ENCODE assay signal across 9 cellular contexts in the genomic region with DNA sequence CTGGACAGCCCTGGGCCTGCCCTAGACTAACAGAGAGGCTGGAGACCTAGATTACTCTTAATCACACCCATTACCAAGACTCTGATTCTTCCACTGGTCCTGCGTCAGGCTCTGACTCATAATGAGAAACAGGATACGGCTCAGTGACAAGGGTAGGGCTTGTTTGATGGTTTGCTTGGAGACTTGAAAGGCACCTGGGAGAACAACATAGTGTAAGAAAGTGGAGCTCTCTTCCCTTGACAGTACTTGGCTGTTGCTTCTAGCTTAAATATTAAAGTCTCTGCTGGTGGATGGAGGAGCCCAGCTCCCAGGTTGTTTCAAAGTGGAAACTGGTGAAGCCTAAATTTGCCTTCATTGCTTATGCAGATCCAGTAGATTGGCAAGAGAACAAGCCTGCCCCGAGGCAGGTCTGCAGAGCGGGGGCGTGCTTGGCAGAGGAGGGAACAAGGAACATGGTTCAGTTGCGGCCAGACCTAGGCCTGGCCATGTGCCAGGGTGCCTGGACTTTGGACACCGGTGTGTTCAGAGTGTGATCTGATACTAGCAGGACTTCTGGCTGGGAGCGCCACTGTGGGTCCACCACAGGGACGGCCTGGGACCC.
DNase-seq lines count a peak whose midpoint lies in the region; ATAC-seq, FAIRE-seq and TF ChIP-seq lines count a peak whose summit lies in the region.
"Had no signal": no experiment of that assay in that cellular context is flagged by ENCODE, and none has a peak within 500 bp of the region (broad histone marks: within the 10 kb centered on the region; RNA-seq: fewer than 3 reads in every experiment).

No MANE protein-coding gene starts in this region.

- no peak overlapping the region for H3K4me3 Mint-ChIP-seq in naive thymus-derived CD4-positive, alpha-beta T cell

- no peaks in the 10 kb centered on the region for H3K27me3 ChIP-seq in duodenal mucosa (ENCODE audit: control insufficient read depth in 1 of 2, insufficient read depth in 2 of 2, low read length in 2 of 2)
- no peaks in the 10 kb centered on the region for H3K27me3 ChIP-seq in naive thymus-derived CD4-positive, alpha-beta T cell (ENCODE audit: control insufficient read depth in 2 of 2, insufficient read depth in 2 of 2, low read length in 2 of 2)

- DNase-seq in NCI-H510A (lab: John Stamatoyannopoulos, UW) (peak; percentile 91), retinal pigment epithelial cell (ENCODE audit: low read depth) (peak; percentile 84), GM12892 (ENCODE audit: insufficient read length) (no peak)
- DNase-seq in naive thymus-derived CD4-positive, alpha-beta T cell, result no peak
- no peak for DNase-seq in stimulated activated naive CD8-positive, alpha-beta T cell treated with anti-CD3 and anti-CD28 coated beads, Interleukin-15, Interleukin-2, amounts not matched to agents 100 U/mL and 50 U/mL, for 24 hours

- H3K9me3 ChIP-seq in duodenal mucosa (ENCODE audit: control insufficient read depth in 1 of 2, low read length in 2 of 2), result peaks cover 10% of the 10 kb centered on the region in 2 donors
- peaks cover 0 to 16% (median 0%) of the 10 kb centered on the region in 3 experiments for H3K9me3 ChIP-seq in naive thymus-derived CD4-positive, alpha-beta T cell (ENCODE audit: control insufficient read depth in 2 of 3, low read length in 3 of 3)

- no peak for TF ChIP-seq POLR2A in GM12892 (IDR thresholded peaks at IDR 0.05; ENCODE audit: low read depth, low read length)

- no peak overlapping the region for H3K27ac Mint-ChIP-seq in naive thymus-derived CD4-positive, alpha-beta T cell

- H3K4me1 ChIP-seq in duodenal mucosa (ENCODE audit: control insufficient read depth in 1 of 2, insufficient read depth in 2 of 2, low read length in 2 of 2), result peaks cover 19 to 45% of the 10 kb centered on the region in 2 donors
- no peaks in the 10 kb centered on the region for H3K4me1 ChIP-seq in naive thymus-derived CD4-positive, alpha-beta T cell (ENCODE audit: control insufficient read depth in 2 of 2, insufficient read depth in 2 of 2, low read length in 2 of 2)

- FAIRE-seq in GM12892 (lab: Jason Lieb, UNC), result no peak
- FAIRE-seq: TTC549 had no signal

- POLR2A ChIA-PET in naive thymus-derived CD4-positive, alpha-beta T cell (lab: Charles Lee), result no interaction called here

- CTCF ChIA-PET in naive thymus-derived CD4-positive, alpha-beta T cell (lab: Charles Lee), result no interaction called here

- peaks cover 0 to 15% (median 1%) of the 10 kb centered on the region in 5 donors for H3K36me3 Mint-ChIP-seq in naive thymus-derived CD4-positive, alpha-beta T cell

- no peaks in the 10 kb centered on the region for H3K4me1 Mint-ChIP-seq in naive thymus-derived CD4-positive, alpha-beta T cell

- ATAC-seq in GM18502 (IDR thresholded peaks at IDR 0.05; ENCODE audit: poor library complexity, unreplicated experiment) (peak; percentile 54), HG03039 (IDR thresholded peaks at IDR 0.05; ENCODE audit: unreplicated experiment) (no peak)
- ATAC-seq in naive thymus-derived CD4-positive, alpha-beta T cell, result no peak
- no peak for ATAC-seq in stimulated activated naive CD8-positive, alpha-beta T cell treated with anti-CD3 and anti-CD28 coated beads, Interleukin-15, Interleukin-2, amounts not matched to agents 100 U/mL and 50 U/mL, for 24 hours

- peaks cover 6 to 33% (median 17%) of the 10 kb centered on the region in 11 donors for H3K9me3 Mint-ChIP-seq in naive thymus-derived CD4-positive, alpha-beta T cell

- H3K27me3 Mint-ChIP-seq in naive thymus-derived CD4-positive, alpha-beta T cell, result peaks cover 3 to 49% (median 36%) of the 10 kb centered on the region in 5 donors

- no peak for TF ChIP-seq CTCF in retinal pigment epithelial cell (conservative IDR thresholded peaks at IDR 0.05; ENCODE audit: low read depth, low read length)

- peak overlapping the region in 1 of 2 donors; percentile 3 for H3K9ac ChIP-seq in duodenal mucosa (ENCODE audit: low read depth in 1 of 2, low read length in 2 of 2)

- H3K4me3 ChIP-seq in duodenal mucosa (ENCODE audit: low read depth in 1 of 2, low read length in 2 of 2) (no peak overlapping the region), retinal pigment epithelial cell (ENCODE audit: low read length) (no peak overlapping the region)
- no peak overlapping the region for H3K4me3 ChIP-seq in naive thymus-derived CD4-positive, alpha-beta T cell (ENCODE audit: low read length)

- no peaks in the 10 kb centered on the region for H3K36me3 ChIP-seq in duodenal mucosa (ENCODE audit: control insufficient read depth in 1 of 2, insufficient read depth in 2 of 2, low read length in 2 of 2)
- H3K36me3 ChIP-seq in naive thymus-derived CD4-positive, alpha-beta T cell (ENCODE audit: control insufficient read depth in 2 of 3, insufficient read depth in 3 of 3, low read length in 3 of 3), result no peaks in the 10 kb centered on the region

- peak overlapping the region; percentile 62 for H3K27ac ChIP-seq in duodenal mucosa (ENCODE audit: low read depth, low read length)
- no peak overlapping the region for H3K27ac ChIP-seq in naive thymus-derived CD4-positive, alpha-beta T cell (ENCODE audit: low read depth, low read length)

- intact Hi-C loops in naive thymus-derived CD4-positive, alpha-beta T cell (cut with micrococcal nuclease), result no loop called here

Comparison
In these comparisons a context has a peak if more than half of its experiments do, and no peak if none do; other contexts are left out.
1. DNase-seq: peak in NCI-H510A (single experiment) and retinal pigment epithelial cell (single experiment); none in naive thymus-derived CD4-positive, alpha-beta T cell (0 of 9), GM12892 (single experiment) and stimulated activated naive CD8-positive, alpha-beta T cell treated with anti-CD3 and anti-CD28 coated beads, Interleukin-15, Interleukin-2, amounts not matched to agents 100 U/mL and 50 U/mL, for 24 hours (single experiment).